Comparison of ENCODE assay signal across 8 cellular contexts in genomic region chr16:31471875-31472558, GRCh38. TPM values are rescaled to one million over a fixed set of nuclear protein-coding genes. Genes with fewer than 3 reads are reported as not detected.
DNase-seq lines count a peak whose midpoint lies in the region; ATAC-seq lines count a peak whose summit lies in the region.

Gene TGFB1I1, plus strand, starts transcription at chr16:31472152. Its CDS starts 37 bp downstream, at chr16:31472189.

- H3K4me1 ChIP-seq in SJCRH30 (0 out of 2 replicates have a peak, but pooled peaks cover 2% of the 10 kb centered on the region), urinary bladder (ENCODE audit: insufficient read depth) (peaks cover 3% of the 10 kb centered on the region)

- no peak for ATAC-seq in GM18519 (IDR thresholded peaks at IDR 0.05; ENCODE audit: low FRiP score, unreplicated experiment)

- DNase-seq in NCI-H1105 treated with DMSO at 0.1 percent for 48 hours (lab: John Stamatoyannopoulos, UW) (peak; percentile 5), NCI-H1105 (lab: John Stamatoyannopoulos, UW) (no peak), SJCRH30 (peak; percentile 82 to 83), epidermal melanocyte (ENCODE audit: insufficient read length, low spot score) (peak; percentile 94), mesenteric fat pad (ENCODE audit: low spot score) (no peak), globus pallidus (ENCODE audit: low spot score) (no peak)

- peak within 1 kb of the TSS; percentile 70 for H3K27ac ChIP-seq in SJCRH30
- H3K27ac ChIP-seq in urinary bladder (ENCODE audit: low read depth) = peak within 1 kb of the TSS; percentile 93

- H3K4me3 ChIP-seq in SJCRH30 (peak within 1 kb of the TSS; percentile 73), urinary bladder (ENCODE audit: low read depth, low read length) (peak within 1 kb of the TSS; percentile 80)

- whole genome bisulfite sequencing in urinary bladder = under 1% methylated on average over 57 of the region's 59 CpGs

- H3K27me3 ChIP-seq in SJCRH30 = no peaks in the 10 kb centered on the region

- H3K36me3 ChIP-seq in SJCRH30 = peaks cover 29% of the 10 kb centered on the region
- no peaks in the 10 kb centered on the region for H3K36me3 ChIP-seq in urinary bladder (ENCODE audit: insufficient read depth)

- H3K9me3 ChIP-seq in SJCRH30 (replicated peaks) = no peaks in the 10 kb centered on the region

RNA-seq across cellular contexts. Expression of gene TGFB1I1, which starts in this region (rescaled TPM):
- 12.9 and 13.1 TPM in 2 replicates for total RNA-seq in SJCRH30 (2014; rRNA removed; shearing (Covaris generic))
- 34.7 TPM for total RNA-seq in mesenteric fat pad
- 76.2 TPM for total RNA-seq in urinary bladder
- polyA plus RNA-seq in urinary bladder = 341 TPM

Comparison
In these comparisons a context has a peak if more than half of its experiments do, and no peak if none do; other contexts are left out.
1. DNase-seq: peak in NCI-H1105 treated with DMSO at 0.1 percent for 48 hours (single experiment), SJCRH30 (2 of 2) and epidermal melanocyte (single experiment); none in NCI-H1105 (single experiment), mesenteric fat pad (single experiment) and globus pallidus (single experiment).